ENCODE assay signal across 8 cellular contexts in genomic region chr6:52285174-52286068, GRCh38. TPM values are rescaled to one million over a fixed set of nuclear protein-coding genes. Genes with fewer than 3 reads are reported as not detected.
DNase-seq lines count a peak whose midpoint lies in the region; ATAC-seq and TF ChIP-seq lines count a peak whose summit lies in the region.

No MANE protein-coding gene starts in this region.

- peak; percentile 65 for DNase-seq in ELR (ENCODE audit: low read depth)
- DNase-seq in NCI-H1694 (lab: John Stamatoyannopoulos, UW) = peak; percentile 4
- DNase-seq in astrocyte of the spinal cord (ENCODE audit: low read depth, low spot score) = no peak
- no peak for DNase-seq in lower lobe of right lung
- no peak for DNase-seq in stimulated activated CD8-positive, alpha-beta memory T cell treated with anti-CD3 and anti-CD28 coated beads, Interleukin-4, amount 100 ng/mL, for 48 hours
- no peak for DNase-seq in HPDE6-E6E7 (ENCODE audit: extremely low spot score)

- peaks cover 24% of the 10 kb centered on the region for H3K36me3 ChIP-seq in lower lobe of right lung

- no peaks in the 10 kb centered on the region for H3K27me3 ChIP-seq in lower lobe of right lung (ENCODE audit: low read depth)

- intact Hi-C loops in lower lobe of right lung (cut with DNase I) = loop anchor here (10.0 kb wide), 2 partner anchors 119 to 379 kb away; no protein-coding TSS in a partner anchor

- H3K9me3 ChIP-seq in lower lobe of right lung = no peaks in the 10 kb centered on the region

- H3K4me1 ChIP-seq in lower lobe of right lung = peaks cover 12% of the 10 kb centered on the region

- TF ChIP-seq CTCF in astrocyte of the spinal cord (IDR thresholded peaks at IDR 0.05; ENCODE audit: low read depth, low read length) = no peak
- no peak for TF ChIP-seq CTCF in lower lobe of right lung (IDR thresholded peaks at IDR 0.05)

- in situ Hi-C loops in astrocyte of the spinal cord (cut with HindIII; ENCODE audit: low sequenced_read_pairs) = loop anchor here (25.0 kb wide), 1 partner anchor 377 kb away; the partner anchor contains the start of gene TMEM14A

- ATAC-seq in lower lobe of right lung (no peak), GM19463 (IDR thresholded peaks at IDR 0.05; ENCODE audit: unreplicated experiment) (no peak), HG03342 (IDR thresholded peaks at IDR 0.05; ENCODE audit: unreplicated experiment) (no peak)

- peak overlapping the region; percentile 54 for H3K27ac ChIP-seq in lower lobe of right lung

- peak overlapping the region; percentile 75 for H3K4me3 ChIP-seq in astrocyte of the spinal cord (ENCODE audit: low read depth, low read length)
- H3K4me3 ChIP-seq in lower lobe of right lung = peak overlapping the region; percentile 91

RNA-seq across cellular contexts. Expression of gene MCM3, which starts 0.9 kb away (rescaled TPM):
- total RNA-seq in lower lobe of right lung = 25.6 TPM

RNA-seq across cellular contexts. Expression of gene IL17F, which starts 41.1 kb away (rescaled TPM):
- not detected for total RNA-seq in lower lobe of right lung

Comparison
In these comparisons a context has a peak if more than half of its experiments do, and no peak if none do; other contexts are left out.
1. DNase-seq: peak in ELR (single experiment) and NCI-H1694 (single experiment); none in astrocyte of the spinal cord (single experiment), lower lobe of right lung (single experiment), stimulated activated CD8-positive, alpha-beta memory T cell treated with anti-CD3 and anti-CD28 coated beads, Interleukin-4, amount 100 ng/mL, for 48 hours (single experiment) and HPDE6-E6E7 (single experiment).